ENCODE assay signal across 8 cellular contexts in the genomic region with DNA sequence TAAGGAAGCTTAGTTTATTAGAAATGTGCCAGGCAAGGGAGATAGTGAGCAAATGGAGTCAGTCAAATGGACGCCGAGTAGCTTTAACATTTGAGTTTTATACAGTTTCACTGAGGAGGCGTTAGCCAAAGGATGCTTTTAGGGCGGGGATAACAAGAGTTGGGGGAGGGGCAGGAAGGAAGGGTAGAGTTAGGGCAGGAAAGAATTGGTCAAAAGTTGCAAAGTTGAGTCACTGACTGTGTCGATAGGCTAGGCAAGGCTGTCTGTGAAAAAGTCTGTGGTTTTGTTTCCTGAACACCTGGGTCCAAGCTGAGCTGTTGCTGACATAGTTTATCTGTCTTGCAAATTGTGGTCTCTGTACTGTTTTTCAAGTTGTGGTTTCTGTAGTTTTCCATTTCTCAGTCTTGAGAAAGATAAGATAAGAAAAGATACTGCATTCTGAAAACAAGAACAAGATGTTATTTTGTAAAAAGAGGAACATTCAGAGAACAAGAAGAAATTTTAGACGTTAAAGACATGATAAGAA.
DNase-seq lines count a peak whose midpoint lies in the region; ATAC-seq and TF ChIP-seq lines count a peak whose summit lies in the region.

No MANE protein-coding gene starts in this region.

- peaks cover 58% of the 10 kb centered on the region for H3F3A ChIP-seq in SU-DHL-6 (ENCODE audit: insufficient read depth)

- TF ChIP-seq CTCF in SU-DHL-6 (IDR thresholded peaks at IDR 0.05; ENCODE audit: insufficient read depth, low read length, poor library complexity, severe bottlenecking) (no peak), dorsolateral prefrontal cortex (IDR thresholded peaks at IDR 0.05 in 54 of 56, conservative IDR thresholded peaks at IDR 0.05 in 2 of 56; ENCODE audit: low read depth in 1 of 56, partially characterized antibody in 56 of 56) (no peak)

- intact Hi-C loops in dorsolateral prefrontal cortex (cut with DNase I) = no loop called here

- H3K27ac ChIP-seq in SU-DHL-6 (ENCODE audit: low read depth, low read length) = peak overlapping the region; percentile 99
- H3K27ac ChIP-seq in mucosa of rectum (ENCODE audit: low read depth in 2 of 2, low read length in 2 of 2) = peak overlapping the region; percentile 70 to 71
- peak overlapping the region; percentile 85 for H3K27ac ChIP-seq in thymus (ENCODE audit: low read depth)
- peak overlapping the region in 8 of 59 donors; percentile 3 to 73 (median 34) for H3K27ac ChIP-seq in dorsolateral prefrontal cortex

- WGBS in thymus = 10% methylated on average over 6 of the region's 6 CpGs

- H4K20me1 ChIP-seq in SU-DHL-6 (ENCODE audit: low read depth, low read length) = no peaks in the 10 kb centered on the region

- peak overlapping the region; percentile 97 for H3K27ac Mint-ChIP-seq in activated naive CD8-positive, alpha-beta T cell treated with anti-CD3 and anti-CD28 coated beads, Interleukin-2, amount 10 ng/mL, durations not matched to agents 7 days and 5 days

- peaks cover 33% of the 10 kb centered on the region for H3K9me3 Mint-ChIP-seq in activated naive CD8-positive, alpha-beta T cell treated with anti-CD3 and anti-CD28 coated beads, Interleukin-2, amount 10 ng/mL, durations not matched to agents 7 days and 5 days

- H3K9me3 ChIP-seq in SU-DHL-6 (ENCODE audit: insufficient read depth, low read length) (no peaks in the 10 kb centered on the region), mucosa of rectum (ENCODE audit: control insufficient read depth in 2 of 2, low read length in 2 of 2) (no peaks in the 10 kb centered on the region), thymus (ENCODE audit: control insufficient read depth) (peaks cover 24% of the 10 kb centered on the region)

- no peaks in the 10 kb centered on the region for H3K79me2 ChIP-seq in SU-DHL-6 (ENCODE audit: insufficient read depth, low read length)

- peaks cover 68% of the 10 kb centered on the region for H3K36me3 Mint-ChIP-seq in activated naive CD8-positive, alpha-beta T cell treated with anti-CD3 and anti-CD28 coated beads, Interleukin-2, amount 10 ng/mL, durations not matched to agents 7 days and 5 days

- H3K9me2 ChIP-seq in SU-DHL-6 (replicated peaks; ENCODE audit: insufficient read depth, low read length) = no peaks in the 10 kb centered on the region

- peaks cover 38% of the 10 kb centered on the region for H3K4me1 Mint-ChIP-seq in activated naive CD8-positive, alpha-beta T cell treated with anti-CD3 and anti-CD28 coated beads, Interleukin-2, amount 10 ng/mL, durations not matched to agents 7 days and 5 days

- POLR2A ChIA-PET in activated naive CD8-positive, alpha-beta T cell treated with anti-CD3 and anti-CD28 coated beads, Interleukin-2, amount 10 ng/mL, durations not matched to agents 7 days and 5 days (lab: Charles Lee) = interaction anchor here (0.5 to 2.7 kb wide), 14 partner anchors 14 to 221 kb away, joined by 3 to 32 read pairs (median 4); a partner anchor contains a TSS

- H3K4me1 ChIP-seq in mucosa of rectum (ENCODE audit: control insufficient read depth in 2 of 2, insufficient read depth in 2 of 2, low read length in 2 of 2) (no peaks in the 10 kb centered on the region), thymus (ENCODE audit: control insufficient read depth, insufficient read depth, low read length) (peaks cover 13% of the 10 kb centered on the region)

- H3K27me3 ChIP-seq in SU-DHL-6 (ENCODE audit: low read length) = no peaks in the 10 kb centered on the region
- H3K27me3 ChIP-seq in mucosa of rectum (ENCODE audit: control insufficient read depth in 2 of 2, insufficient read depth in 2 of 2, low read length in 2 of 2) = no peaks in the 10 kb centered on the region
- H3K27me3 ChIP-seq in thymus (ENCODE audit: control insufficient read depth, insufficient read depth) = no peaks in the 10 kb centered on the region
- no peaks in the 10 kb centered on the region for H3K27me3 ChIP-seq in dorsolateral prefrontal cortex

- H3K4me3 ChIP-seq in SU-DHL-6 (ENCODE audit: insufficient read depth, low read length, poor library complexity, severe bottlenecking) = peak overlapping the region; percentile 38
- H3K4me3 ChIP-seq in mucosa of rectum (ENCODE audit: low read length in 2 of 2) = no peak overlapping the region
- H3K4me3 ChIP-seq in thymus (ENCODE audit: low read length) = no peak overlapping the region
- no peak overlapping the region for H3K4me3 ChIP-seq in dorsolateral prefrontal cortex

- no peaks in the 10 kb centered on the region for H3K27me3 Mint-ChIP-seq in activated naive CD8-positive, alpha-beta T cell treated with anti-CD3 and anti-CD28 coated beads, Interleukin-2, amount 10 ng/mL, durations not matched to agents 7 days and 5 days

- no peaks in the 10 kb centered on the region for H3K36me3 ChIP-seq in SU-DHL-6 (ENCODE audit: low read length)
- no peaks in the 10 kb centered on the region for H3K36me3 ChIP-seq in mucosa of rectum (ENCODE audit: control insufficient read depth in 2 of 2, insufficient read depth in 2 of 2, low read length in 2 of 2)
- peaks cover 13% of the 10 kb centered on the region for H3K36me3 ChIP-seq in thymus (ENCODE audit: control insufficient read depth, insufficient read depth)

- H2AFZ ChIP-seq in SU-DHL-6 (ENCODE audit: low read depth, low read length, severe bottlenecking) = no peak overlapping the region

- H3K4me2 ChIP-seq in SU-DHL-6 (ENCODE audit: low read depth, low read length, poor library complexity, severe bottlenecking) = peak overlapping the region; percentile 84

- peak; percentile 49 for DNase-seq in activated naive CD8-positive, alpha-beta T cell treated with anti-CD3 and anti-CD28 coated beads, Interleukin-2, amount 10 ng/mL, durations not matched to agents 7 days and 5 days
- DNase-seq in dorsolateral prefrontal cortex = no peak
- no peak for DNase-seq in medulla oblongata (ENCODE audit: extremely low spot score)

- peak overlapping the region; percentile 76 for H3K4me3 Mint-ChIP-seq in activated naive CD8-positive, alpha-beta T cell treated with anti-CD3 and anti-CD28 coated beads, Interleukin-2, amount 10 ng/mL, durations not matched to agents 7 days and 5 days

- H3K9ac ChIP-seq in SU-DHL-6 (ENCODE audit: low read length) = peak overlapping the region; percentile 48
- H3K9ac ChIP-seq in mucosa of rectum (ENCODE audit: low read depth in 1 of 2, low read length in 2 of 2) = no peak overlapping the region

- peak; percentile 98 for ATAC-seq in GM18873 (IDR thresholded peaks at IDR 0.05; ENCODE audit: low FRiP score, unreplicated experiment)
- peak; percentile 97 for ATAC-seq in HG03045 (IDR thresholded peaks at IDR 0.05; ENCODE audit: unreplicated experiment)
- peak; percentile 98 for ATAC-seq in activated naive CD8-positive, alpha-beta T cell treated with anti-CD3 and anti-CD28 coated beads, Interleukin-2, amount 10 ng/mL, durations not matched to agents 7 days and 5 days (ENCODE audit: low read depth)
